ENCODE assay signal across 28 cellular contexts in genomic region chr4:20386001-20386740, GRCh38.
"Had no signal": no experiment of that assay in that cellular context is flagged by ENCODE, and none has a peak within 500 bp of the region (broad histone marks: within the 10 kb centered on the region; RNA-seq: fewer than 3 reads in every experiment).

No MANE protein-coding gene starts in this region.

- H3K4me2 ChIP-seq: neural progenitor cell, smooth muscle cell had no signal

- H3K4me3 ChIP-seq: neural progenitor cell, pancreas, prostate gland, skin epidermis, smooth muscle cell, spleen, suprapubic skin, testis, tibial artery, transverse colon, upper lobe of right lung, uterus had no signal

- H3K36me3 ChIP-seq: neural progenitor cell, pancreas, prostate gland, spleen, suprapubic skin, tibial artery, transverse colon, upper lobe of right lung, uterus had no signal

- FAIRE-seq: pancreas had no signal

- H2AFZ ChIP-seq: neural progenitor cell had no signal

- ATAC-seq: naive thymus-derived CD4-positive, alpha-beta T cell; natural killer cell; pancreas; right cardiac atrium; sciatic nerve; stimulated activated memory B cell treated with anti-CD40 and anti-IgM and Interleukin-4, amounts not matched to agents 10 μg/mL and 1 μg/mL and 100 μg/mL, for 72 hours; stimulated activated naive CD8-positive, alpha-beta T cell treated with anti-CD3 and anti-CD28 coated beads, Interleukin-15, amount 100 ng/mL, for 72 hours; stimulated activated naive CD8-positive, alpha-beta T cell treated with anti-CD3 and anti-CD28 coated beads, Interleukin-15, Interleukin-2, amounts not matched to agents 100 U/mL and 50 U/mL, for 24 hours; upper lobe of right lung had no signal

- H3K27ac ChIP-seq: neural progenitor cell, pancreas, prostate gland, skin epidermis, spleen, suprapubic skin, testis, tibial artery, transverse colon, upper lobe of right lung, uterus had no signal

- H3K27me3 ChIP-seq: neural progenitor cell, pancreas, spleen, suprapubic skin, testis, tibial artery, transverse colon, upper lobe of right lung, uterus had no signal

- H3K4me1 ChIP-seq: neural progenitor cell, pancreas, prostate gland, spleen, suprapubic skin, testis, tibial artery, transverse colon, upper lobe of right lung, uterus had no signal

- DNase-seq: naive thymus-derived CD4-positive, alpha-beta T cell; natural killer cell; occipital lobe; pancreas; retina; right cardiac atrium; spleen; stimulated activated CD4-positive, alpha-beta T cell treated with anti-CD3 and anti-CD28 coated beads, Interleukin-12 subunit alpha, Interleukin-12 subunit beta, amount 100 ng/mL, for 4 hours; stimulated activated CD4-positive, alpha-beta T cell treated with anti-CD3 and anti-CD28 coated beads, Interleukin-1b, Interleukin-23, amount 100 ng/mL, for 48 hours; stimulated activated CD4-positive, alpha-beta T cell treated with anti-CD3 and anti-CD28 coated beads, Interleukin-4, amount 100 ng/mL, for 1 hour; stimulated activated CD4-positive, alpha-beta T cell treated with anti-CD3 and anti-CD28 coated beads, Interleukin-4, amount 100 ng/mL, for 4 hours; stimulated activated CD8-positive, alpha-beta memory T cell treated with anti-CD3 and anti-CD28 coated beads, Interleukin-4, amount 100 ng/mL, for 48 hours; stimulated activated naive CD4-positive, alpha-beta T cell; stimulated activated naive CD8-positive, alpha-beta T cell treated with anti-CD3 and anti-CD28 coated beads, Interleukin-15, amount 100 ng/mL, for 72 hours; stimulated activated naive CD8-positive, alpha-beta T cell treated with anti-CD3 and anti-CD28 coated beads, Interleukin-15, Interleukin-2, amounts not matched to agents 100 U/mL and 50 U/mL, for 24 hours; substantia nigra; testis; tibial artery; transverse colon; upper lobe of right lung; uterus had no signal

- H3K9me3 ChIP-seq: pancreas, prostate gland, spleen, suprapubic skin, testis, tibial artery, transverse colon, upper lobe of right lung, uterus had no signal

- H3K9ac ChIP-seq: neural progenitor cell had no signal
